In genomic region chr2:43387092-43388062, GRCh38 we compare ENCODE assay signal across 8 cellular contexts.
DNase-seq lines count a peak whose midpoint lies in the region; ATAC-seq lines count a peak whose summit lies in the region.

No MANE protein-coding gene starts in this region.

- H3K27ac Mint-ChIP-seq in activated T-helper 17 cell treated with anti-CD3 and anti-CD28 coated beads, Interleukin-2, amount 50 U/mL, for 72 hours = peak overlapping the region; percentile 87

- no peaks in the 10 kb centered on the region for H3K9me3 Mint-ChIP-seq in activated T-helper 17 cell treated with anti-CD3 and anti-CD28 coated beads, Interleukin-2, amount 50 U/mL, for 72 hours

- H3K4me3 Mint-ChIP-seq in activated T-helper 17 cell treated with anti-CD3 and anti-CD28 coated beads, Interleukin-2, amount 50 U/mL, for 72 hours = peak overlapping the region; percentile 58

- no peaks in the 10 kb centered on the region for H3K27me3 Mint-ChIP-seq in activated T-helper 17 cell treated with anti-CD3 and anti-CD28 coated beads, Interleukin-2, amount 50 U/mL, for 72 hours

- DNase-seq in renal cortical epithelial cell (ENCODE audit: low read depth) (peak; percentile 76), NCI-H1930 (lab: John Stamatoyannopoulos, UW) (no peak), C1 segment of cervical spinal cord (lab: John Stamatoyannopoulos, UW) (no peak), NCI-H2107 treated with DMSO at 0.1 percent for 48 hours (lab: John Stamatoyannopoulos, UW; ENCODE audit: unreplicated experiment) (no peak)
- DNase-seq in activated CD4-positive, CD25-positive, alpha-beta regulatory T cell (lab: John Stamatoyannopoulos, UW) = no peak

- ATAC-seq in GM18873 (IDR thresholded peaks at IDR 0.05; ENCODE audit: low FRiP score, unreplicated experiment) = peak; percentile 58
- ATAC-seq in HG02870 (IDR thresholded peaks at IDR 0.05; ENCODE audit: unreplicated experiment) = peak; percentile 60
- peak; percentile 88 for ATAC-seq in activated T-helper 17 cell treated with anti-CD3 and anti-CD28 coated beads, Interleukin-2, amount 50 U/mL, for 72 hours (replicated peaks)

- H3K4me1 Mint-ChIP-seq in activated T-helper 17 cell treated with anti-CD3 and anti-CD28 coated beads, Interleukin-2, amount 50 U/mL, for 72 hours = peaks cover 36% of the 10 kb centered on the region

- H3K36me3 Mint-ChIP-seq in activated T-helper 17 cell treated with anti-CD3 and anti-CD28 coated beads, Interleukin-2, amount 50 U/mL, for 72 hours (ENCODE audit: low read depth) = peaks cover 19% of the 10 kb centered on the region
